18 cellular contexts compared by ENCODE assay signal in the genomic region with DNA sequence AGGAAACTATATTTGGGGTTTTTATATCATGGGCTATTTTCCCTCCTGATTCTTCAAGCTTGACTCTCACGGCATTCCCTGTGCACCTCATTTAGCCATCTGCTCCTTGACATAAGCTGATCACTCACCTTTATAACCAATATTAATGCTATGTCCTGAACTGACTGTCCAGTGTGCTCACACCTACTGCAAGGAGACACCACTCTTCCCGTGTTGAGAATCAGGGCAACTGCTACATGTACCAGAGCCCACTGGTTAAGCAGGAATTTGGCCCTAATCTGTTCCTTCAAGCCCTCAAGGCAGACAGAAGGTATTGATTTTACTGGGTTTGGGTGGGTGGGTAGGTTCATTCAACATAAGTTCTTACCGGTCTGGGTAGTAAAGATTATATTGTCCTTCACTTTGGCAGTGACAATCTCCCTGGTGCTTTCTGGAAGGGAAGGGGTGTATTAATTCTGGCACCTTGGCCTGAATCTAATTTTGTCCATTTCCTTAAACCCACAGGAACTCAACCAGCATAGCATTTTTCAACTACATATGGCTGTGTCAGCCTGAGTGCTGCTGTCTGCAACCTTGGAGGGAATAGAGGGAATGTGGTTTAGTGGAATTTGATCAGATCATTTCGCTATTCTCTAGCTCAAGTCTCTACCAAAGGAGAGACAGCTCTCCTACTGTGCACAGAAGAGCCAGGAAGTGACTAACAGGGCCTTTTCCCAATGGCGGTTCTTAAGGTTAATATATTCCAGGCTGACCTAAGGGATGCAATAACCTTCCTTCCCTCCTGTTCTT.
DNase-seq lines count a peak whose midpoint lies in the region; ATAC-seq and TF ChIP-seq lines count a peak whose summit lies in the region.
"Had no signal": no experiment of that assay in that cellular context is flagged by ENCODE, and none has a peak within 500 bp of the region (broad histone marks: within the 10 kb centered on the region; RNA-seq: fewer than 3 reads in every experiment).

No MANE protein-coding gene starts in this region.

- DNase-seq in AG09319 (ENCODE audit: extremely low read depth, low read depth) (peak; percentile 64), brain microvascular endothelial cell (peak; percentile 77), iPS DF 4.7 (ENCODE audit: extremely low read depth, low spot score) (peak; percentile 33), esophagus squamous epithelium (lab: John Stamatoyannopoulos, UW) (no peak), SK-N-DZ (ENCODE audit: low spot score) (no peak)
- no peak for DNase-seq in stimulated activated naive CD8-positive, alpha-beta T cell treated with anti-CD3 and anti-CD28 coated beads, Interleukin-15, amount 100 ng/mL, for 72 hours
- DNase-seq: activated CD4-positive, alpha-beta T cell treated with anti-CD3 and anti-CD28 coated beads for 4 hours; Kasumi-1; left ventricle myocardium inferior; NCI-H446; stimulated activated CD4-positive, alpha-beta T cell treated with anti-CD3 and anti-CD28 coated beads, Interleukin-15, amount 100 ng/mL, for 24 hours; stimulated activated CD8-positive, alpha-beta memory T cell treated with anti-CD3 and anti-CD28 coated beads, Interleukin-4, amount 100 ng/mL, for 48 hours had no signal

- in situ Hi-C loops in brain microvascular endothelial cell (cut with HindIII; ENCODE audit: low pct_ligation_motif_present, low sequenced_read_pairs): no loop called here

- no peaks in the 10 kb centered on the region for H3K27me3 ChIP-seq in HUES48 (ENCODE audit: control insufficient read depth, insufficient read depth, low read length)
- no peaks in the 10 kb centered on the region for H3K27me3 ChIP-seq in brain microvascular endothelial cell (replicated peaks)
- H3K27me3 ChIP-seq in esophagus squamous epithelium: no peaks in the 10 kb centered on the region
- H3K27me3 ChIP-seq: gastroesophageal sphincter, neutrophil, SJSA1, vagina had no signal

- H3K27ac Mint-ChIP-seq in stimulated activated naive CD8-positive, alpha-beta T cell treated with anti-CD3 and anti-CD28 coated beads, Interleukin-15, amount 100 ng/mL, for 72 hours: peak overlapping the region in 1 of 2 donors; percentile 31

- H3K36me3 ChIP-seq in HUES48 (ENCODE audit: control insufficient read depth, insufficient read depth, low read length) (no peaks in the 10 kb centered on the region), brain microvascular endothelial cell (replicated peaks) (no peaks in the 10 kb centered on the region), esophagus squamous epithelium (no peaks in the 10 kb centered on the region)
- H3K36me3 ChIP-seq: gastroesophageal sphincter, left ventricle myocardium inferior, neutrophil, SJSA1, vagina had no signal

- no peak overlapping the region for H3K9ac ChIP-seq in HUES48 (ENCODE audit: low read depth, low read length)

- no peak overlapping the region for H3K4me3 Mint-ChIP-seq in stimulated activated naive CD8-positive, alpha-beta T cell treated with anti-CD3 and anti-CD28 coated beads, Interleukin-15, amount 100 ng/mL, for 72 hours

- no peak for TF ChIP-seq POLR2A in esophagus squamous epithelium (IDR thresholded peaks at IDR 0.05)

- peak overlapping the region; percentile 49 for H3K27ac ChIP-seq in HUES48 (ENCODE audit: low read depth, low read length)
- H3K27ac ChIP-seq in brain microvascular endothelial cell: no peak overlapping the region
- no peak overlapping the region for H3K27ac ChIP-seq in esophagus squamous epithelium
- H3K27ac ChIP-seq: gastroesophageal sphincter, left ventricle myocardium inferior, neutrophil, SJSA1, vagina had no signal

- intact Hi-C loops in esophagus squamous epithelium (cut with DNase I): no loop called here

- H3K9me3 ChIP-seq in HUES48 (ENCODE audit: control insufficient read depth, insufficient read depth, low read length): no peaks in the 10 kb centered on the region
- H3K9me3 ChIP-seq in esophagus squamous epithelium: no peaks in the 10 kb centered on the region
- H3K9me3 ChIP-seq: gastroesophageal sphincter, left ventricle myocardium inferior, neutrophil, SJSA1, vagina had no signal

- H3K4me1 Mint-ChIP-seq in stimulated activated naive CD8-positive, alpha-beta T cell treated with anti-CD3 and anti-CD28 coated beads, Interleukin-15, amount 100 ng/mL, for 72 hours: no peaks in the 10 kb centered on the region

- H3K9me3 Mint-ChIP-seq in stimulated activated naive CD8-positive, alpha-beta T cell treated with anti-CD3 and anti-CD28 coated beads, Interleukin-15, amount 100 ng/mL, for 72 hours: no peaks in the 10 kb centered on the region

- H3K4me3 ChIP-seq in HUES48 (ENCODE audit: low read depth, low read length): no peak overlapping the region
- H3K4me3 ChIP-seq in brain microvascular endothelial cell (ENCODE audit: low read depth, low read length): no peak overlapping the region
- no peak overlapping the region for H3K4me3 ChIP-seq in esophagus squamous epithelium
- H3K4me3 ChIP-seq: gastroesophageal sphincter, left ventricle myocardium inferior, SJSA1, vagina had no signal

- 87 to 90% methylated on average over 4 to 5 of the region's 5 CpGs for WGBS in esophagus squamous epithelium, 2 donors

- H3K4me1 ChIP-seq in HUES48 (ENCODE audit: control insufficient read depth, insufficient read depth, low read length): peaks cover 30% of the 10 kb centered on the region
- peaks cover 0 to 14% (median 3%) of the 10 kb centered on the region in 3 donors for H3K4me1 ChIP-seq in esophagus squamous epithelium

- TF ChIP-seq CTCF in AG09319 (IDR thresholded peaks at IDR 0.05; ENCODE audit: low read depth, low read length) (no peak), brain microvascular endothelial cell (IDR thresholded peaks at IDR 0.05; ENCODE audit: low read depth, low read length, missing control alignments) (no peak), esophagus squamous epithelium (IDR thresholded peaks at IDR 0.05) (no peak)

- ATAC-seq in HG02642 (IDR thresholded peaks at IDR 0.05; ENCODE audit: poor library complexity, unreplicated experiment): no peak
- no peak for ATAC-seq in stimulated activated naive CD8-positive, alpha-beta T cell treated with anti-CD3 and anti-CD28 coated beads, Interleukin-15, amount 100 ng/mL, for 72 hours
- ATAC-seq: gastroesophageal sphincter had no signal

- H3K27me3 Mint-ChIP-seq in stimulated activated naive CD8-positive, alpha-beta T cell treated with anti-CD3 and anti-CD28 coated beads, Interleukin-15, amount 100 ng/mL, for 72 hours: no peaks in the 10 kb centered on the region

Comparison
In these comparisons a context has a peak if more than half of its experiments do, and no peak if none do; other contexts are left out.
1. DNase-seq: peak in AG09319 (single experiment), brain microvascular endothelial cell (single experiment) and iPS DF 4.7 (single experiment); none in stimulated activated naive CD8-positive, alpha-beta T cell treated with anti-CD3 and anti-CD28 coated beads, Interleukin-15, amount 100 ng/mL, for 72 hours (0 of 2), esophagus squamous epithelium (single experiment) and SK-N-DZ (single experiment).